Comparison of ENCODE assay signal across 24 cellular contexts in genomic region chr4:165190591-165191212, GRCh38. TPM values are rescaled to one million over a fixed set of nuclear protein-coding genes. Genes with fewer than 3 reads are reported as not detected.
A peak's percentile ranks its signal among the peaks of the same experiment; 100 is the strongest.
DNase-seq lines count a peak whose midpoint lies in the region; ATAC-seq and TF ChIP-seq lines count a peak whose summit lies in the region.
"Had no signal": no experiment of that assay in that cellular context is flagged by ENCODE, and none has a peak within 500 bp of the region (broad histone marks: within the 10 kb centered on the region; RNA-seq: fewer than 3 reads in every experiment).

No MANE protein-coding gene starts in this region.

- TF ChIP-seq CTCF in fibroblast of the aortic adventitia (IDR thresholded peaks at IDR 0.05; ENCODE audit: insufficient read depth, low read length): no peak

- DNase-seq in activated CD4-positive, CD25-positive, alpha-beta regulatory T cell (lab: John Stamatoyannopoulos, UW): no peak
- DNase-seq in stimulated activated CD4-positive, alpha-beta T cell treated with anti-CD3 and anti-CD28 coated beads, Interleukin-15, amount 100 ng/mL, for 24 hours: peak; percentile 37
- no peak for DNase-seq in stimulated activated CD4-positive, alpha-beta T cell treated with anti-CD3 and anti-CD28 coated beads, Interleukin-12 subunit alpha, Interleukin-12 subunit beta, amount 100 ng/mL, for 4 hours
- DNase-seq in fibroblast of the aortic adventitia (ENCODE audit: low read depth) (peak; percentile 26), LoVo (ENCODE audit: low spot score) (no peak), COLO829 (ENCODE audit: low spot score) (no peak)
- DNase-seq: adrenal gland; BE2C; Caco-2; cortex of kidney; HCEC 1CT; heart left ventricle; left colon; naive thymus-derived CD8-positive, alpha-beta T cell; NCI-H1092; NCI-H2081; pancreas; SHP77; sigmoid colon; stimulated activated naive CD4-positive, alpha-beta T cell treated with Interleukin-2 at 50 U/mL for 16 hours; T-cell; upper lobe of left lung had no signal

- ATAC-seq in activated CD4-positive, CD25-positive, alpha-beta regulatory T cell treated with anti-CD3 and anti-CD28 coated beads, Interleukin-2, amount 50 U/mL, for 24 hours: peak; percentile 75 to 88
- ATAC-seq in GM21737 (IDR thresholded peaks at IDR 0.05; ENCODE audit: unreplicated experiment): no peak
- ATAC-seq: heart left ventricle; left colon; naive thymus-derived CD8-positive, alpha-beta T cell; pancreas; T-cell had no signal

- H3K4me3 ChIP-seq in fibroblast of the aortic adventitia (ENCODE audit: low read depth, low read length): no peak overlapping the region
- H3K4me3 ChIP-seq: adrenal gland, heart left ventricle, pancreas, sigmoid colon, upper lobe of left lung had no signal

RNA-seq across cellular contexts. Expression of gene KLHL2, which starts 16.7 kb away (rescaled TPM):
- 14.8 and 43.6 TPM in 2 replicates for total RNA-seq in fibroblast of the aortic adventitia (ENCODE audit: low replicate concordance)

Comparison
In these comparisons a context has a peak if more than half of its experiments do, and no peak if none do; other contexts are left out.
1. DNase-seq: peak in stimulated activated CD4-positive, alpha-beta T cell treated with anti-CD3 and anti-CD28 coated beads, Interleukin-15, amount 100 ng/mL, for 24 hours (single experiment) and fibroblast of the aortic adventitia (single experiment); none in activated CD4-positive, CD25-positive, alpha-beta regulatory T cell (0 of 4), stimulated activated CD4-positive, alpha-beta T cell treated with anti-CD3 and anti-CD28 coated beads, Interleukin-12 subunit alpha, Interleukin-12 subunit beta, amount 100 ng/mL, for 4 hours (single experiment), LoVo (single experiment) and COLO829 (single experiment).